In genomic region chr12:82015623-82016347, GRCh38 we compare ENCODE assay signal across 17 cellular contexts.
A peak's percentile ranks its signal among the peaks of the same experiment; 100 is the strongest.
DNase-seq lines count a peak whose midpoint lies in the region; ATAC-seq and TF ChIP-seq lines count a peak whose summit lies in the region.
"Had no signal": no experiment of that assay in that cellular context is flagged by ENCODE, and none has a peak within 500 bp of the region (broad histone marks: within the 10 kb centered on the region; RNA-seq: fewer than 3 reads in every experiment).

No MANE protein-coding gene starts in this region.

- CTCF ChIA-PET in activated CD4-positive, alpha-beta T cell treated with anti-CD3 and anti-CD28 coated beads for 36 hours (lab: Charles Lee), result no interaction called here

- H3K27me3 Mint-ChIP-seq in activated CD4-positive, alpha-beta T cell treated with anti-CD3 and anti-CD28 coated beads for 36 hours, result no peaks in the 10 kb centered on the region

- TF ChIP-seq CTCF in right atrium auricular region (IDR thresholded peaks at IDR 0.05), result no peak

- peaks cover 5% of the 10 kb centered on the region for H3K9me3 Mint-ChIP-seq in activated CD4-positive, alpha-beta T cell treated with anti-CD3 and anti-CD28 coated beads for 36 hours (ENCODE audit: low read depth)

- POLR2A ChIA-PET in activated CD4-positive, alpha-beta T cell treated with anti-CD3 and anti-CD28 coated beads for 36 hours (lab: Charles Lee), result no interaction called here

- H3K4me1 ChIP-seq in right atrium auricular region, result no peaks in the 10 kb centered on the region
- H3K4me1 ChIP-seq: upper lobe of right lung had no signal

- H3K27ac Mint-ChIP-seq in activated CD4-positive, alpha-beta T cell treated with anti-CD3 and anti-CD28 coated beads for 36 hours, result no peak overlapping the region
- H3K27ac Mint-ChIP-seq: activated CD8-positive, alpha-beta T cell treated with anti-CD3 and anti-CD28 coated beads, Interleukin-2, amount 10 ng/mL, durations not matched to agents 7 days and 5 days; activated naive CD4-positive, alpha-beta T cell treated with anti-CD3 and anti-CD28 coated beads, Interleukin-2, amount 50 U/mL, for 24 hours had no signal

- no peaks in the 10 kb centered on the region for H3K4me1 Mint-ChIP-seq in activated CD4-positive, alpha-beta T cell treated with anti-CD3 and anti-CD28 coated beads for 36 hours
- H3K4me1 Mint-ChIP-seq: activated naive CD4-positive, alpha-beta T cell treated with anti-CD3 and anti-CD28 coated beads, Interleukin-2, amount 50 U/mL, for 24 hours had no signal

- H3K9me3 ChIP-seq in right atrium auricular region, result no peaks in the 10 kb centered on the region
- H3K9me3 ChIP-seq: upper lobe of right lung had no signal

- H3K36me3 ChIP-seq in right atrium auricular region, result no peaks in the 10 kb centered on the region
- H3K36me3 ChIP-seq: upper lobe of right lung had no signal

- ATAC-seq in GM18505 (IDR thresholded peaks at IDR 0.05; ENCODE audit: unreplicated experiment) (peak; percentile 76), GM21381 (IDR thresholded peaks at IDR 0.05; ENCODE audit: unreplicated experiment) (peak; percentile 89), HG03060 (IDR thresholded peaks at IDR 0.05; ENCODE audit: low read depth, unreplicated experiment) (peak; percentile 94)
- no peak for ATAC-seq in activated CD4-positive, alpha-beta T cell treated with anti-CD3 and anti-CD28 coated beads for 36 hours
- ATAC-seq: activated CD8-positive, alpha-beta T cell treated with anti-CD3 and anti-CD28 coated beads, Interleukin-2, amount 10 ng/mL, durations not matched to agents 7 days and 5 days; HCT116; upper lobe of right lung had no signal

- intact Hi-C loops in activated CD4-positive, alpha-beta T cell treated with anti-CD3 and anti-CD28 coated beads for 36 hours (cut with DNase I, micrococcal nuclease), result loop anchor here in 1 of 2 experiments (5.0 kb wide), 1 partner anchor 368 kb away; no protein-coding TSS in a partner anchor

- TF ChIP-seq POLR2A in GM18505 (IDR thresholded peaks at IDR 0.05; ENCODE audit: borderline replicate concordance, extremely low read depth, insufficient read depth, insufficient read length), result no peak

- no peak overlapping the region for H3K27ac ChIP-seq in right atrium auricular region
- H3K27ac ChIP-seq: upper lobe of right lung had no signal

- H3K4me3 ChIP-seq in right atrium auricular region, result no peak overlapping the region
- H3K4me3 ChIP-seq: upper lobe of right lung had no signal

- DNase-seq in SW480 (ENCODE audit: low spot score) (peak; percentile 9), right atrium auricular region (ENCODE audit: low spot score) (no peak), T-helper 1 cell (no peak), cerebellum (ENCODE audit: low spot score) (no peak)
- DNase-seq in activated CD4-positive, alpha-beta T cell treated with anti-CD3 and anti-CD28 coated beads for 36 hours, result no peak
- DNase-seq: activated CD8-positive, alpha-beta T cell treated with anti-CD3 and anti-CD28 coated beads, Interleukin-2, amount 10 ng/mL, durations not matched to agents 7 days and 5 days; central memory CD4-positive, alpha-beta T cell; mesendoderm; NCI-H524 treated with DMSO at 0.1 percent for 48 hours; stimulated activated CD8-positive, alpha-beta memory T cell treated with anti-CD3 and anti-CD28 coated beads, Interleukin-4, amount 100 ng/mL, for 48 hours; T1000; upper lobe of right lung had no signal

- H3K4me3 Mint-ChIP-seq in activated CD4-positive, alpha-beta T cell treated with anti-CD3 and anti-CD28 coated beads for 36 hours, result no peak overlapping the region
- H3K4me3 Mint-ChIP-seq: activated CD8-positive, alpha-beta T cell treated with anti-CD3 and anti-CD28 coated beads, Interleukin-2, amount 10 ng/mL, durations not matched to agents 7 days and 5 days; activated naive CD4-positive, alpha-beta T cell treated with anti-CD3 and anti-CD28 coated beads, Interleukin-2, amount 50 U/mL, for 24 hours had no signal

- no peaks in the 10 kb centered on the region for H3K36me3 Mint-ChIP-seq in activated CD4-positive, alpha-beta T cell treated with anti-CD3 and anti-CD28 coated beads for 36 hours (ENCODE audit: low read depth)
- H3K36me3 Mint-ChIP-seq: activated naive CD4-positive, alpha-beta T cell treated with anti-CD3 and anti-CD28 coated beads, Interleukin-2, amount 50 U/mL, for 24 hours had no signal

- no peaks in the 10 kb centered on the region for H3K27me3 ChIP-seq in right atrium auricular region
- H3K27me3 ChIP-seq: upper lobe of right lung had no signal
